9 cellular contexts compared by ENCODE assay signal in the genomic region with DNA sequence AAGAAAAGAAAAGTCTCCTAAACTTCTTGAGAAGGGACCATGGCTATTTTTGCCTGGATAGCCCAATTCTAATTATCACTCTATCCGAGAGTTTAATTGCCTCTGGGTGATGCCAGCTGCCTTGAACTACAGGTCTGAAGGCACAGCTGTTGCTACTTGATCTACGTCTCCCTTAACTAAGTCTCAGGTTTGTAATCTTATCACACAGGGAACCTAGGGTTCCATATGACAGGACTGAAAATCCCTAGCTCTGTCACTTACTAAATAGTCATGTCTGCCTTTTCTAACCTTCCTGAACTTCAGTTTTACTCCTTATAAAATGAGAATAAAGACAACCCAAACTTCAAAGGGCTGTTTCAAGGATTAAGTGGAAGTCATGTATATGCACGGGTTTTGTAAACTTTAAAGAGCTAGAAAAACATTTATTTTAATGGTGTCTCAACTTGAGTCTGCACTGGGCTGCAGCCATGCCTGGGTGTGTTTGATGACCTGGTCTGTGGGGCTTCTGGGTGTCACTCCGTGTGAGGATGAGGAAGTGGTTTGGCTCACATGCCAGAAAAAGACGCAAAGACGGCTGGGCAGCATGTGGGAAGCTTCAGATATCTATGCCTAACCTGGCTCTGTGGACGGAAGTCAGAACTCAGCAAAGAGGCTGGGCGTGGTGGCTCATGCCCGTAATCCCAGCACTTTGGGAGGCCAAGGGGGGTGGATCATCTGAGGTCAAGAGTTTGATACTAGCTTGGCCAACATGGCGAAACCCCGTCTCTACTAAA.
DNase-seq lines count a peak whose midpoint lies in the region; ATAC-seq and TF ChIP-seq lines count a peak whose summit lies in the region.
"Had no signal": no experiment of that assay in that cellular context is flagged by ENCODE, and none has a peak within 500 bp of the region (broad histone marks: within the 10 kb centered on the region; RNA-seq: fewer than 3 reads in every experiment).

No MANE protein-coding gene starts in this region.

- peak; percentile 49 for DNase-seq in GM12864 (ENCODE audit: low read depth)
- DNase-seq in activated naive CD4-positive, alpha-beta T cell treated with anti-CD3 and anti-CD28 coated beads, Interleukin-2, amount 50 U/mL, for 72 hours (ENCODE audit: low spot score in 2 of 2) = peak in 1 of 2 donors; percentile 58
- peak; percentile 62 for DNase-seq in myocyte (ENCODE audit: low read depth)
- DNase-seq in neuronal stem cell (ENCODE audit: low spot score) = no peak
- no peak for DNase-seq in RWPE1 (ENCODE audit: low spot score)
- DNase-seq in epidermal melanocyte (ENCODE audit: insufficient read length, low spot score) = no peak

- TF ChIP-seq CTCF in GM12864 (IDR thresholded peaks at IDR 0.05; ENCODE audit: low read depth, low read length, missing control alignments) (no peak), Loucy (conservative IDR thresholded peaks at IDR 0.05; ENCODE audit: low read length) (no peak), RWPE1 (conservative IDR thresholded peaks at IDR 0.05; ENCODE audit: low read depth) (no peak)

- no peak overlapping the region for H2BK5ac ChIP-seq in neuronal stem cell (ENCODE audit: low read length)

- H3K14ac ChIP-seq in neuronal stem cell (ENCODE audit: low read length) = no peak overlapping the region

- no peaks in the 10 kb centered on the region for H3K36me3 ChIP-seq in Loucy (ENCODE audit: insufficient read depth, low read length)
- H3K36me3 ChIP-seq in neuronal stem cell (replicated peaks in 1 of 2; ENCODE audit: control insufficient read depth in 2 of 2, insufficient read depth in 2 of 2, low read length in 2 of 2) = no peaks in the 10 kb centered on the region

- peak; percentile 69 for ATAC-seq in GM21529 (IDR thresholded peaks at IDR 0.05; ENCODE audit: unreplicated experiment)
- ATAC-seq in activated naive CD4-positive, alpha-beta T cell treated with anti-CD3 and anti-CD28 coated beads, Interleukin-2, amount 50 U/mL, for 72 hours = peak; percentile 60 to 84

- CTCF ChIA-PET in RWPE1 (lab: Yijun Ruan, JAX) = interaction anchor here (0.8 to 1.1 kb wide), 2 partner anchors 11 to 38 kb away, joined by 3 read pairs; no protein-coding TSS in a partner anchor

- no peaks in the 10 kb centered on the region for H3K9me2 ChIP-seq in Loucy (replicated peaks; ENCODE audit: low read depth, low read length)

- H3K27ac ChIP-seq in neuronal stem cell (replicated peaks; ENCODE audit: low read length) = no peak overlapping the region
- H3K27ac ChIP-seq in RWPE1 = no peak overlapping the region
- H3K27ac ChIP-seq: dorsolateral prefrontal cortex had no signal

- no peaks in the 10 kb centered on the region for H3K27me3 ChIP-seq in Loucy (ENCODE audit: insufficient read depth, low read length, poor library complexity, severe bottlenecking)
- H3K27me3 ChIP-seq in neuronal stem cell (ENCODE audit: control insufficient read depth in 3 of 3, insufficient read depth in 3 of 3, low read depth in 1 of 3, low read length in 3 of 3) = no peaks in the 10 kb centered on the region
- H3K27me3 ChIP-seq: dorsolateral prefrontal cortex had no signal

- no peak overlapping the region for H4K91ac ChIP-seq in neuronal stem cell (ENCODE audit: low read depth, low read length, poor library complexity)

- no CpG with 5 or more reads among the region's 11 CpGs for WGBS in neuronal stem cell (ENCODE audit: extremely low coverage in 2 of 2, insufficient read length in 2 of 2, insufficient replicate concordance in 1 of 2), 2 donors

- H2AFZ ChIP-seq in Loucy (ENCODE audit: low read length) (peak overlapping the region; percentile 65; the same call in 1 of the 2 replicates), neuronal stem cell (ENCODE audit: low read length) (no peak overlapping the region)

- H2BK15ac ChIP-seq in neuronal stem cell (ENCODE audit: low read length) = no peak overlapping the region

- peak overlapping the region; percentile 12 to 73 for H3K27ac Mint-ChIP-seq in activated naive CD4-positive, alpha-beta T cell treated with anti-CD3 and anti-CD28 coated beads, Interleukin-2, amount 50 U/mL, for 72 hours

- H3K4me3 ChIP-seq in GM12864 (ENCODE audit: low read depth, low read length) = no peak overlapping the region
- H3K4me3 ChIP-seq in Loucy (ENCODE audit: low read length, poor library complexity, severe bottlenecking) = peak overlapping the region; percentile 19
- no peak overlapping the region for H3K4me3 ChIP-seq in neuronal stem cell (ENCODE audit: low read length in 2 of 2)
- H3K4me3 ChIP-seq: dorsolateral prefrontal cortex had no signal

- H3K9me3 ChIP-seq in Loucy (ENCODE audit: insufficient read depth, low read depth, low read length) = no peaks in the 10 kb centered on the region
- H3K9me3 ChIP-seq in neuronal stem cell (replicated peaks in 1 of 2; ENCODE audit: control insufficient read depth in 2 of 2, insufficient read depth in 1 of 2, low read depth in 1 of 2, low read length in 2 of 2) = no peaks in the 10 kb centered on the region

- no peak overlapping the region for H3K18ac ChIP-seq in neuronal stem cell (ENCODE audit: low read length)

- no peak overlapping the region for H2AK5ac ChIP-seq in neuronal stem cell (ENCODE audit: low read depth, low read length)

- H3K9me3 Mint-ChIP-seq in activated naive CD4-positive, alpha-beta T cell treated with anti-CD3 and anti-CD28 coated beads, Interleukin-2, amount 50 U/mL, for 72 hours = peaks cover 0 to 1% of the 10 kb centered on the region in 2 donors

- H2BK12ac ChIP-seq in neuronal stem cell (ENCODE audit: low read length) = no peak overlapping the region

- no peak overlapping the region for H3K4ac ChIP-seq in neuronal stem cell (ENCODE audit: low read length)

- H3F3A ChIP-seq in Loucy (ENCODE audit: low read depth) = no peaks in the 10 kb centered on the region

- peak overlapping the region; percentile 8 for H3K9ac ChIP-seq in Loucy (ENCODE audit: low read depth, low read length, poor library complexity, severe bottlenecking)
- H3K9ac ChIP-seq in neuronal stem cell (ENCODE audit: low read depth, low read length, poor library complexity) = no peak overlapping the region

- H3K4me1 ChIP-seq in Loucy (ENCODE audit: insufficient read depth, low read length, poor library complexity, severe bottlenecking) = peaks cover 38% of the 10 kb centered on the region
- peaks cover 10 to 16% of the 10 kb centered on the region in 2 donors for H3K4me1 ChIP-seq in neuronal stem cell (ENCODE audit: control insufficient read depth in 2 of 2, insufficient read depth in 1 of 2, low read depth in 1 of 2, low read length in 2 of 2)

- POLR2A ChIA-PET in RWPE1 (lab: Yijun Ruan, JAX; ENCODE audit: low non-redundant PET) = no interaction called here

- H3K79me2 ChIP-seq in Loucy (ENCODE audit: insufficient read depth, low read length) = no peaks in the 10 kb centered on the region

- H3K4me2 ChIP-seq in Loucy (ENCODE audit: low read depth, low read length, poor library complexity, severe bottlenecking) = peak overlapping the region; percentile 53
- H3K4me2 ChIP-seq in neuronal stem cell (ENCODE audit: insufficient read depth, low read length, poor library complexity, severe bottlenecking) = no peak overlapping the region

- no peak overlapping the region for H4K8ac ChIP-seq in neuronal stem cell (ENCODE audit: low read depth, low read length)

- H2BK120ac ChIP-seq in neuronal stem cell (ENCODE audit: low read depth, low read length) = no peak overlapping the region

- no peaks in the 10 kb centered on the region for H3K79me1 ChIP-seq in neuronal stem cell (ENCODE audit: low read depth, low read length)

- no peaks in the 10 kb centered on the region for H4K20me1 ChIP-seq in Loucy (ENCODE audit: insufficient read depth, low read length, poor library complexity, severe bottlenecking)

- no peaks in the 10 kb centered on the region for H3K36me3 Mint-ChIP-seq in activated naive CD4-positive, alpha-beta T cell treated with anti-CD3 and anti-CD28 coated beads, Interleukin-2, amount 50 U/mL, for 72 hours

- H3K23ac ChIP-seq in neuronal stem cell (ENCODE audit: low read depth, low read length, poor library complexity) = no peak overlapping the region

Comparison
In these comparisons a context has a peak if more than half of its experiments do, and no peak if none do; other contexts are left out.
1. DNase-seq: peak in GM12864 (single experiment) and myocyte (single experiment); none in neuronal stem cell (single experiment), RWPE1 (single experiment) and epidermal melanocyte (single experiment).